8 cellular contexts compared by ENCODE assay signal in genomic region chr2:28821295-28821958, GRCh38. TPM values are rescaled to one million over a fixed set of nuclear protein-coding genes. Genes with fewer than 3 reads are reported as not detected.
DNase-seq lines count a peak whose midpoint lies in the region; ATAC-seq and TF ChIP-seq lines count a peak whose summit lies in the region.

No MANE protein-coding gene starts in this region.

- ATAC-seq in GM23338, result peak; percentile 87

- H3K27me3 Mint-ChIP-seq in GM23338 (ENCODE audit: insufficient read depth, low read depth, poor library complexity), result peaks cover 9% of the 10 kb centered on the region
- H3K27me3 Mint-ChIP-seq in activated CD4-positive, alpha-beta memory T cell treated with anti-CD3 and anti-CD28 coated beads, Interleukin-2, amount 10 ng/mL, durations not matched to agents 7 days and 5 days, result peaks cover 2% of the 10 kb centered on the region
- no peaks in the 10 kb centered on the region for H3K27me3 Mint-ChIP-seq in endodermal cell (ENCODE audit: insufficient read depth)

- no peaks in the 10 kb centered on the region for H3K9me2 ChIP-seq in GM23338 (ENCODE audit: insufficient read depth)

- H4K20me1 ChIP-seq in GM23338 (replicated peaks; ENCODE audit: insufficient read depth), result no peaks in the 10 kb centered on the region

- H3K9me3 ChIP-seq in endodermal cell (ENCODE audit: control insufficient read depth, low read length), result no peaks in the 10 kb centered on the region
- H3K9me3 ChIP-seq in testis, result no peaks in the 10 kb centered on the region

- no peak overlapping the region for H3K9ac ChIP-seq in endodermal cell (ENCODE audit: extremely low read depth, low read length, poor library complexity, severe bottlenecking)

- CTCF ChIA-PET in activated CD4-positive, alpha-beta memory T cell treated with anti-CD3 and anti-CD28 coated beads, Interleukin-2, amount 10 ng/mL, durations not matched to agents 7 days and 5 days (lab: Charles Lee), result interaction anchor here (0.7 to 2.4 kb wide), 23 partner anchors 10 to 255 kb away, joined by 3 to 22 read pairs (median 4); partner anchors contain the start of genes SPDYA and TRMT61B

- no peaks in the 10 kb centered on the region for H3K9me3 Mint-ChIP-seq in GM23338
- H3K9me3 Mint-ChIP-seq in activated CD4-positive, alpha-beta memory T cell treated with anti-CD3 and anti-CD28 coated beads, Interleukin-2, amount 10 ng/mL, durations not matched to agents 7 days and 5 days, result no peaks in the 10 kb centered on the region
- no peaks in the 10 kb centered on the region for H3K9me3 Mint-ChIP-seq in endodermal cell

- TF ChIP-seq CTCF in GM23338 (conservative IDR thresholded peaks at IDR 0.05; ENCODE audit: low read depth in 2 of 2) (peak; percentile 74 to 78), endodermal cell (conservative IDR thresholded peaks at IDR 0.05) (peak; percentile 80), testis (IDR thresholded peaks at IDR 0.05) (peak; percentile 58 to 71 (median 70))

- no peak overlapping the region for H3K4me3 ChIP-seq in GM23338
- no peak overlapping the region for H3K4me3 ChIP-seq in endodermal cell (ENCODE audit: low read length)
- no peak overlapping the region for H3K4me3 ChIP-seq in testis

- H3K27ac Mint-ChIP-seq in GM23338, result no peak overlapping the region
- no peak overlapping the region for H3K27ac Mint-ChIP-seq in activated CD4-positive, alpha-beta memory T cell treated with anti-CD3 and anti-CD28 coated beads, Interleukin-2, amount 10 ng/mL, durations not matched to agents 7 days and 5 days
- H3K27ac Mint-ChIP-seq in endodermal cell, result no peak overlapping the region

- WGBS in endodermal cell (ENCODE audit: insufficient coverage in 1 of 2, insufficient read length in 1 of 2), 2 experiments, result 24 to 27% methylated on average over 5 to 8 of the region's 8 CpGs
- WGBS in testis, 2 donors, result 12 to 17% methylated on average over 8 of the region's 8 CpGs

- no peaks in the 10 kb centered on the region for H3K36me3 Mint-ChIP-seq in GM23338 (ENCODE audit: low read depth)
- H3K36me3 Mint-ChIP-seq in activated CD4-positive, alpha-beta memory T cell treated with anti-CD3 and anti-CD28 coated beads, Interleukin-2, amount 10 ng/mL, durations not matched to agents 7 days and 5 days (ENCODE audit: low read depth), result no peaks in the 10 kb centered on the region
- no peaks in the 10 kb centered on the region for H3K36me3 Mint-ChIP-seq in endodermal cell (ENCODE audit: low read depth)

- intact Hi-C loops in testis (cut with DNase I; ENCODE audit: low total_unique reads), result no loop called here

- H3K4me2 ChIP-seq in GM23338, result no peak overlapping the region

- H3K4me3 Mint-ChIP-seq in GM23338 (no peak overlapping the region), endodermal cell (no peak overlapping the region)
- H3K4me3 Mint-ChIP-seq in activated CD4-positive, alpha-beta memory T cell treated with anti-CD3 and anti-CD28 coated beads, Interleukin-2, amount 10 ng/mL, durations not matched to agents 7 days and 5 days, result no peak overlapping the region

- POLR2A ChIA-PET in activated CD4-positive, alpha-beta memory T cell treated with anti-CD3 and anti-CD28 coated beads, Interleukin-2, amount 10 ng/mL, durations not matched to agents 7 days and 5 days (lab: Charles Lee), result interaction anchor here (1.0 to 1.3 kb wide), 2 partner anchors 49 to 70 kb away, joined by 3 to 5 read pairs; partner anchors contain the start of genes PPP1CB and TRMT61B

- no peaks in the 10 kb centered on the region for H3K79me2 ChIP-seq in GM23338 (replicated peaks; ENCODE audit: insufficient read depth)

- no peak overlapping the region for H3K27ac ChIP-seq in GM23338 (ENCODE audit: low read depth)
- H3K27ac ChIP-seq in endodermal cell (ENCODE audit: low read depth, low read length), result no peak overlapping the region
- no peak overlapping the region for H3K27ac ChIP-seq in testis

- no peak overlapping the region for H2AFZ ChIP-seq in GM23338

- H3K27me3 ChIP-seq in GM23338 (ENCODE audit: insufficient read depth), result no peaks in the 10 kb centered on the region
- H3K27me3 ChIP-seq in endodermal cell (ENCODE audit: control insufficient read depth, insufficient read depth, low read length, poor library complexity, severe bottlenecking), result no peaks in the 10 kb centered on the region
- no peaks in the 10 kb centered on the region for H3K27me3 ChIP-seq in testis

- no peak for TF ChIP-seq POLR2A in testis (IDR thresholded peaks at IDR 0.05)

- no peaks in the 10 kb centered on the region for H3K4me1 Mint-ChIP-seq in GM23338
- H3K4me1 Mint-ChIP-seq in activated CD4-positive, alpha-beta memory T cell treated with anti-CD3 and anti-CD28 coated beads, Interleukin-2, amount 10 ng/mL, durations not matched to agents 7 days and 5 days, result peaks cover 3% of the 10 kb centered on the region
- H3K4me1 Mint-ChIP-seq in endodermal cell, result peaks cover 1% of the 10 kb centered on the region

- H3K36me3 ChIP-seq in GM23338 (ENCODE audit: insufficient read depth) (no peaks in the 10 kb centered on the region), endodermal cell (ENCODE audit: control insufficient read depth, insufficient read depth, low read length) (no peaks in the 10 kb centered on the region), testis (ENCODE audit: low read depth, missing control alignments) (no peaks in the 10 kb centered on the region)

- DNase-seq in CD1c-positive myeloid dendritic cell (ENCODE audit: extremely low spot score) (peak; percentile 65), GM23338 (ENCODE audit: low spot score) (peak; percentile 77), NCI-H510A treated with DMSO at 0.1 percent for 48 hours (lab: John Stamatoyannopoulos, UW) (peak; percentile 54), endodermal cell (peak; percentile 88), myocyte (ENCODE audit: low read depth) (peak; percentile 60), testis (peak; percentile 63), OCI-M2 (lab: John Stamatoyannopoulos, UW; ENCODE audit: unreplicated experiment) (no peak)
- DNase-seq in activated CD4-positive, alpha-beta memory T cell treated with anti-CD3 and anti-CD28 coated beads, Interleukin-2, amount 10 ng/mL, durations not matched to agents 7 days and 5 days, result peak; percentile 53

- H3K4me1 ChIP-seq in GM23338 (ENCODE audit: insufficient read depth), result no peaks in the 10 kb centered on the region
- H3K4me1 ChIP-seq in endodermal cell (ENCODE audit: control insufficient read depth, insufficient read depth, low read length), result no peaks in the 10 kb centered on the region
- no peaks in the 10 kb centered on the region for H3K4me1 ChIP-seq in testis

- H3F3A ChIP-seq in GM23338 (replicated peaks; ENCODE audit: low read depth), result no peaks in the 10 kb centered on the region

TF ChIP-seq in GM23338, 12 proteins besides CTCF, POLR2A, EP300 and RAD21 (continues in another document):
- TF ChIP-seq EZH2phosphoT487 (IDR thresholded peaks at IDR 0.05; ENCODE audit: unreplicated experiment), result no peak
- TF ChIP-seq JUNB (IDR thresholded peaks at IDR 0.05; ENCODE audit: unreplicated experiment), result no peak
- no peak for TF ChIP-seq CREB1 (CRISPR knock-in tag; IDR thresholded peaks at IDR 0.05; ENCODE audit: low read depth)
- TF ChIP-seq EZH2 (IDR thresholded peaks at IDR 0.05; ENCODE audit: low read depth, unreplicated experiment), result no peak
- TF ChIP-seq NANOG (IDR thresholded peaks at IDR 0.05; ENCODE audit: borderline replicate concordance), result no peak
- TF ChIP-seq ZNF114 (CRISPR knock-in tag; IDR thresholded peaks at IDR 0.05), result 0 out of 2 replicates have a peak, but pooled peaks have one; percentile 10

RNA-seq across cellular contexts. Expression of gene SPDYA, which starts 10.8 kb away (rescaled TPM):
- 0.12 and 0.42 TPM in 2 replicates for total RNA-seq in GM23338 (2014; rRNA removed; shearing (Covaris generic))
- polyA plus RNA-seq in GM23338 (2016; fragmentation: Nextera tagmentation; extraction: Ambion mirVana) (2.8 and 4.0 TPM in 2 replicates), testis (ENCODE audit: insufficient read depth, low read depth, low replicate concordance) (93.7 TPM)
- total RNA-seq in activated CD4-positive, alpha-beta memory T cell treated with anti-CD3 and anti-CD28 coated beads, Interleukin-2, amount 10 ng/mL, durations not matched to agents 7 days and 5 days, result 1 to 10 TPM in 1 of 2 experiments, under 1 TPM in 1; 0.93 to 1.2 TPM
- total RNA-seq in endodermal cell (1 to 10 TPM in 1 of 2 donors, under 1 TPM in 1; 0.91 to 1.6 TPM), myocyte (1.3 TPM in 1 of 2 replicates, not detected in the other), testis (10 to 100 TPM; 28.7 to 40.9 TPM)
- 0.14 TPM for polyA plus RNA-seq in endodermal cell (2013, experiment 1 of 2)
- 0.25 TPM for polyA plus RNA-seq in endodermal cell (2013, experiment 2 of 2)
- polyA plus RNA-seq in myocyte (2012), result 0.58 TPM

RNA-seq across cellular contexts. Expression of gene TRMT61B, which starts 48.7 kb away (rescaled TPM):
- total RNA-seq in GM23338 (2014; rRNA removed; shearing (Covaris generic)), result 34.7 and 51.9 TPM in 2 replicates
- polyA plus RNA-seq in GM23338 (2016; fragmentation: Nextera tagmentation; extraction: Ambion mirVana) (52.7 and 60.1 TPM in 2 replicates), testis (ENCODE audit: insufficient read depth, low read depth, low replicate concordance) (14.6 TPM)
- 10 to 100 TPM; 13.1 to 14.1 TPM for total RNA-seq in activated CD4-positive, alpha-beta memory T cell treated with anti-CD3 and anti-CD28 coated beads, Interleukin-2, amount 10 ng/mL, durations not matched to agents 7 days and 5 days
- total RNA-seq in endodermal cell (10 to 100 TPM; 19.9 to 22.4 TPM), myocyte (13.1 and 16.2 TPM in 2 replicates), testis (10 to 100 TPM; 11.1 to 13.4 TPM)
- 24.4 TPM for polyA plus RNA-seq in endodermal cell (2013, experiment 1 of 2)
- polyA plus RNA-seq in endodermal cell (2013, experiment 2 of 2), result 26.8 TPM
- polyA plus RNA-seq in myocyte (2012), result 9.4 TPM

Comparison
In these comparisons a context has a peak if more than half of its experiments do, and no peak if none do; other contexts are left out.
1. RNA of gene SPDYA, which starts 10.8 kb away (total RNA-seq): 28.7 to 40.9 TPM in testis; 0.91 to 1.6 TPM in endodermal cell, 1.3 TPM in myocyte, 0.93 to 1.2 TPM in activated CD4-positive, alpha-beta memory T cell treated with anti-CD3 and anti-CD28 coated beads, Interleukin-2, amount 10 ng/mL, durations not matched to agents 7 days and 5 days and 0.12 to 0.42 TPM in GM23338; every median in the first group is over 10 times any median in the second.
2. Peak in every context shown above with its lines, with median percentiles within 50 percentile points of each other: CTCF ChIP-seq.